Comparison of ENCODE assay signal across 19 cellular contexts in genomic region chr2:8893978-8894820, GRCh38. TPM values are rescaled to one million over a fixed set of nuclear protein-coding genes. Genes with fewer than 3 reads are reported as not detected.
DNase-seq lines count a peak whose midpoint lies in the region; TF ChIP-seq lines count a peak whose summit lies in the region.
"Had no signal": no experiment of that assay in that cellular context is flagged by ENCODE, and none has a peak within 500 bp of the region (broad histone marks: within the 10 kb centered on the region; RNA-seq: fewer than 3 reads in every experiment).

No MANE protein-coding gene starts in this region.

- H4K8ac ChIP-seq in neuronal stem cell (ENCODE audit: low read depth, low read length): no peak overlapping the region

- H4K91ac ChIP-seq in neuronal stem cell (ENCODE audit: low read depth, low read length, poor library complexity): no peak overlapping the region

- H2BK12ac ChIP-seq in neuronal stem cell (ENCODE audit: low read length): no peak overlapping the region

- POLR2A ChIA-PET in HEK293 (lab: Yijun Ruan, JAX): no interaction called here

- no peak overlapping the region for H2BK15ac ChIP-seq in neuronal stem cell (ENCODE audit: low read length)

- peaks cover 13% of the 10 kb centered on the region for H3K4me1 Mint-ChIP-seq in nephron progenitor cell

- no peaks in the 10 kb centered on the region for H3K79me1 ChIP-seq in neuronal stem cell (ENCODE audit: low read depth, low read length)

- DNase-seq in NCI-H748 (lab: John Stamatoyannopoulos, UW; ENCODE audit: unreplicated experiment) (peak; percentile 94), brain microvascular endothelial cell (peak; percentile 4), nephron progenitor cell (no peak), neuronal stem cell (ENCODE audit: low spot score) (no peak), NCI-H2196 (lab: John Stamatoyannopoulos, UW; ENCODE audit: unreplicated experiment) (no peak), KBM-7 (no peak)
- DNase-seq: activated CD4-positive, alpha-beta T cell treated with anti-CD3 and anti-CD28 coated beads, Interleukin-2, amount 50 U/mL, for 48 hours; activated naive CD4-positive, alpha-beta T cell treated with Interleukin-2 at 50 U/mL for 16 hours; body of pancreas; CD8-positive, alpha-beta T cell; cortex of kidney; Kasumi-1; left lung; NCI-H1105 treated with DMSO at 0.1 percent for 48 hours; NCI-H446 treated with DMSO at 0.1 percent for 48 hours; stimulated activated CD4-positive, alpha-beta T cell treated with anti-CD3 and anti-CD28 coated beads, Interleukin-2, amount 100 ng/mL, for 48 hours had no signal

- H3K4me2 ChIP-seq in neuronal stem cell (ENCODE audit: insufficient read depth, low read length, poor library complexity, severe bottlenecking): no peak overlapping the region

- H3K4me3 ChIP-seq in HEK293 (ENCODE audit: low read depth, low read length): no peak overlapping the region
- H3K4me3 ChIP-seq in brain microvascular endothelial cell (ENCODE audit: low read depth, low read length): no peak overlapping the region
- no peak overlapping the region for H3K4me3 ChIP-seq in neuronal stem cell (ENCODE audit: low read length in 2 of 2)
- H3K4me3 ChIP-seq: body of pancreas, gastroesophageal sphincter, left lung, upper lobe of left lung had no signal

- no peaks in the 10 kb centered on the region for H3K27me3 ChIP-seq in brain microvascular endothelial cell (replicated peaks)
- H3K27me3 ChIP-seq in neuronal stem cell (ENCODE audit: control insufficient read depth in 3 of 3, insufficient read depth in 3 of 3, low read depth in 1 of 3, low read length in 3 of 3): no peaks in the 10 kb centered on the region
- H3K27me3 ChIP-seq: body of pancreas, gastroesophageal sphincter, left lung, upper lobe of left lung had no signal

- H2AK5ac ChIP-seq in neuronal stem cell (ENCODE audit: low read depth, low read length): no peak overlapping the region

- no peak overlapping the region for H3K18ac ChIP-seq in neuronal stem cell (ENCODE audit: low read length)

- peaks cover 32% of the 10 kb centered on the region for H3K9me3 Mint-ChIP-seq in nephron progenitor cell
- H3K9me3 Mint-ChIP-seq: CD8-positive, alpha-beta T cell had no signal

- peak overlapping the region; percentile 71 for H3K27ac Mint-ChIP-seq in nephron progenitor cell
- H3K27ac Mint-ChIP-seq: CD8-positive, alpha-beta T cell had no signal

- WGBS in neuronal stem cell (ENCODE audit: extremely low coverage in 2 of 2, insufficient read length in 2 of 2, insufficient replicate concordance in 1 of 2), 2 donors: no CpG with 5 or more reads among the region's 19 CpGs

- no peak overlapping the region for H2BK120ac ChIP-seq in neuronal stem cell (ENCODE audit: low read depth, low read length)

- no peaks in the 10 kb centered on the region for H3K9me3 ChIP-seq in HEK293 (ENCODE audit: control insufficient read depth, insufficient read depth, low read depth, low read length)
- H3K9me3 ChIP-seq in neuronal stem cell (replicated peaks in 1 of 2; ENCODE audit: control insufficient read depth in 2 of 2, insufficient read depth in 1 of 2, low read depth in 1 of 2, low read length in 2 of 2): peaks cover 0 to 14% of the 10 kb centered on the region in 2 donors
- H3K9me3 ChIP-seq: body of pancreas, left lung, upper lobe of left lung had no signal

- no peaks in the 10 kb centered on the region for H3K27me3 Mint-ChIP-seq in nephron progenitor cell (ENCODE audit: low read depth, poor library complexity)

- no peak overlapping the region for H3K9ac ChIP-seq in neuronal stem cell (ENCODE audit: low read depth, low read length, poor library complexity)

- H3K14ac ChIP-seq in neuronal stem cell (ENCODE audit: low read length): no peak overlapping the region

- H3K4me1 ChIP-seq in HEK293 (ENCODE audit: control insufficient read depth, insufficient read depth, low read length) (no peaks in the 10 kb centered on the region), neuronal stem cell (ENCODE audit: control insufficient read depth in 2 of 2, insufficient read depth in 1 of 2, low read depth in 1 of 2, low read length in 2 of 2) (no peaks in the 10 kb centered on the region)
- H3K4me1 ChIP-seq: body of pancreas, gastroesophageal sphincter had no signal

- no peak overlapping the region for H2AFZ ChIP-seq in neuronal stem cell (ENCODE audit: low read length)

- TF ChIP-seq CTCF in HEK293 (tag by site-specific recombination; IDR thresholded peaks at IDR 0.05) (no peak), brain microvascular endothelial cell (IDR thresholded peaks at IDR 0.05; ENCODE audit: low read depth, low read length, missing control alignments) (no peak), nephron progenitor cell (IDR thresholded peaks at IDR 0.05) (no peak)

- no peak overlapping the region for H3K27ac ChIP-seq in HEK293 (ENCODE audit: extremely low read depth, low read depth, low read length)
- no peak overlapping the region for H3K27ac ChIP-seq in brain microvascular endothelial cell
- H3K27ac ChIP-seq in neuronal stem cell (replicated peaks; ENCODE audit: low read length): no peak overlapping the region
- H3K27ac ChIP-seq: body of pancreas, gastroesophageal sphincter had no signal

- H3K4ac ChIP-seq in neuronal stem cell (ENCODE audit: low read length): no peak overlapping the region

- H3K36me3 ChIP-seq in HEK293 (ENCODE audit: control insufficient read depth in 2 of 2, insufficient read depth in 1 of 2, low read length in 2 of 2) (peaks cover 0 to 12% of the 10 kb centered on the region in 2 experiments; a peak in 1 of 3 replicates), brain microvascular endothelial cell (replicated peaks) (peaks cover 9% of the 10 kb centered on the region), neuronal stem cell (replicated peaks in 1 of 2; ENCODE audit: control insufficient read depth in 2 of 2, insufficient read depth in 2 of 2, low read length in 2 of 2) (peaks cover 0 to 21% of the 10 kb centered on the region in 2 donors)

- CTCF ChIA-PET in HEK293 (lab: Yijun Ruan, JAX): no interaction called here

- peaks cover 55% of the 10 kb centered on the region for H3K36me3 Mint-ChIP-seq in nephron progenitor cell (ENCODE audit: low read depth)
- H3K36me3 Mint-ChIP-seq: CD8-positive, alpha-beta T cell had no signal

- in situ Hi-C loops in brain microvascular endothelial cell (cut with HindIII; ENCODE audit: low pct_ligation_motif_present, low sequenced_read_pairs) (loop anchor here (25.0 kb wide), 1 partner anchor 218 kb away; no protein-coding TSS in a partner anchor), KBM-7 (cut with MboI; ENCODE audit: low pct_unique_long_range_greater_than_20kb, low sequenced_read_pairs) (no loop called here)

- H2BK5ac ChIP-seq in neuronal stem cell (ENCODE audit: low read length): no peak overlapping the region

- no peak overlapping the region for H3K23ac ChIP-seq in neuronal stem cell (ENCODE audit: low read depth, low read length, poor library complexity)

- no peak overlapping the region for H3K4me3 Mint-ChIP-seq in nephron progenitor cell
- H3K4me3 Mint-ChIP-seq: CD8-positive, alpha-beta T cell had no signal

TF ChIP-seq in HEK293, 187 proteins besides CTCF, POLR2A, EP300 and RAD21:
- TF ChIP-seq ZNF24 (tag by site-specific recombination; IDR thresholded peaks at IDR 0.05): no peak
- 0 out of 2 replicates have a peak, but pooled peaks have one; percentile 17 for TF ChIP-seq SCRT2 (tag by site-specific recombination; IDR thresholded peaks at IDR 0.05)

RNA-seq across cellular contexts. Expression of gene KIDINS220, which starts 56.8 kb away (rescaled TPM):
- 18.1 TPM for polyA plus RNA-seq in neuronal stem cell (2013, experiment 1 of 2)
- polyA plus RNA-seq in neuronal stem cell (2013, experiment 2 of 2): 18.6 TPM

Comparison
In these comparisons a context has a peak if more than half of its experiments do, and no peak if none do; other contexts are left out.
1. DNase-seq: peak in NCI-H748 (single experiment) and brain microvascular endothelial cell (single experiment); none in nephron progenitor cell (single experiment), neuronal stem cell (single experiment), NCI-H2196 (single experiment) and KBM-7 (single experiment).